In genomic region chr16:10878644-10879498, GRCh38 we compare ENCODE assay signal across 8 cellular contexts. TPM values are rescaled to one million over a fixed set of nuclear protein-coding genes. Genes with fewer than 3 reads are reported as not detected.
DNase-seq lines count a peak whose midpoint lies in the region; ATAC-seq, FAIRE-seq and TF ChIP-seq lines count a peak whose summit lies in the region.

No MANE protein-coding gene starts in this region.

- no peaks in the 10 kb centered on the region for H3K79me2 ChIP-seq in mesendoderm (ENCODE audit: control insufficient read depth, insufficient read depth, low read length)

- no peak overlapping the region for H3K9ac ChIP-seq in mesendoderm (ENCODE audit: low read length)

- no peak for TF ChIP-seq POLR2A in vagina (IDR thresholded peaks at IDR 0.05)

- peak overlapping the region; percentile 93 to 94 (median 94) for H3K4me3 Mint-ChIP-seq in CD4-positive, CD25-positive, alpha-beta regulatory T cell

- H3K27me3 Mint-ChIP-seq in CD4-positive, CD25-positive, alpha-beta regulatory T cell = no peaks in the 10 kb centered on the region

- no peak overlapping the region for H3K27ac ChIP-seq in CD4-positive, CD25-positive, alpha-beta regulatory T cell (ENCODE audit: insufficient read depth, low read length, poor library complexity, severe bottlenecking)
- no peak overlapping the region for H3K27ac ChIP-seq in effector memory CD4-positive, alpha-beta T cell (ENCODE audit: insufficient read depth, low read length, poor library complexity, severe bottlenecking)
- H3K27ac ChIP-seq in mesendoderm (ENCODE audit: low read depth, low read length) (no peak overlapping the region), vagina (peak overlapping the region; percentile 30)

- no peaks in the 10 kb centered on the region for H3K36me3 Mint-ChIP-seq in CD4-positive, CD25-positive, alpha-beta regulatory T cell

- peak in 1 of 3 donors; percentile 67 for DNase-seq in CD4-positive, CD25-positive, alpha-beta regulatory T cell
- DNase-seq in GM19239 (ENCODE audit: insufficient read length, low spot score) (no peak), RCC 7860 (ENCODE audit: low spot score) (peak; percentile 8), mesendoderm (no peak), vagina (ENCODE audit: extremely low spot score in 2 of 2) (no peak), NCI-H345 treated with DMSO at 0.1 percent for 48 hours (lab: John Stamatoyannopoulos, UW; ENCODE audit: unreplicated experiment) (no peak), cortex of kidney (lab: John Stamatoyannopoulos, UW) (no peak)
- no peak for DNase-seq in effector memory CD4-positive, alpha-beta T cell

- H2BK15ac ChIP-seq in mesendoderm (replicated peaks; ENCODE audit: low read depth) = no peak overlapping the region

- no peaks in the 10 kb centered on the region for H3K79me1 ChIP-seq in mesendoderm (ENCODE audit: low read length)

- H3K4me2 ChIP-seq in mesendoderm (ENCODE audit: low read length) = no peak overlapping the region

- H3K9me3 Mint-ChIP-seq in CD4-positive, CD25-positive, alpha-beta regulatory T cell = no peaks in the 10 kb centered on the region

- H3K36me3 ChIP-seq in CD4-positive, CD25-positive, alpha-beta regulatory T cell (ENCODE audit: control insufficient read depth, insufficient read depth, low read length) = no peaks in the 10 kb centered on the region
- H3K36me3 ChIP-seq in effector memory CD4-positive, alpha-beta T cell (ENCODE audit: control insufficient read depth, insufficient read depth, low read length) = no peaks in the 10 kb centered on the region
- H3K36me3 ChIP-seq in mesendoderm (ENCODE audit: control insufficient read depth, insufficient read depth, low read length) (no peaks in the 10 kb centered on the region), vagina (no peaks in the 10 kb centered on the region)

- H3K27ac Mint-ChIP-seq in CD4-positive, CD25-positive, alpha-beta regulatory T cell = peak overlapping the region in 2 of 3 donors; percentile 80 to 87

- H3K27me3 ChIP-seq in CD4-positive, CD25-positive, alpha-beta regulatory T cell (ENCODE audit: control insufficient read depth, insufficient read depth, low read length) = no peaks in the 10 kb centered on the region
- peaks cover 4% of the 10 kb centered on the region for H3K27me3 ChIP-seq in effector memory CD4-positive, alpha-beta T cell (replicated peaks; ENCODE audit: control insufficient read depth, insufficient read depth, low read length, poor library complexity, severe bottlenecking)
- H3K27me3 ChIP-seq in mesendoderm (ENCODE audit: insufficient read depth, low read length, poor library complexity) (peaks cover 2% of the 10 kb centered on the region), vagina (no peaks in the 10 kb centered on the region)

- no peak overlapping the region for H3K18ac ChIP-seq in mesendoderm (ENCODE audit: low read length)

- H4K5ac ChIP-seq in mesendoderm (ENCODE audit: low read length) = no peak overlapping the region

- H2BK120ac ChIP-seq in mesendoderm (ENCODE audit: low read depth, low read length) = no peak overlapping the region

- H4K8ac ChIP-seq in mesendoderm (ENCODE audit: low read depth, low read length) = no peak overlapping the region

- H2BK5ac ChIP-seq in mesendoderm (ENCODE audit: low read length) = no peak overlapping the region

- peak; percentile 17 to 22 for ATAC-seq in CD4-positive, CD25-positive, alpha-beta regulatory T cell (ENCODE audit: low read depth in 2 of 2)

- no peak overlapping the region for H2AK5ac ChIP-seq in mesendoderm (ENCODE audit: low read length)

- H3K4ac ChIP-seq in mesendoderm (ENCODE audit: low read depth, low read length) = no peak overlapping the region

- H3K4me1 ChIP-seq in CD4-positive, CD25-positive, alpha-beta regulatory T cell (ENCODE audit: control insufficient read depth, insufficient read depth, low read length, poor library complexity, severe bottlenecking) = peaks cover 42% of the 10 kb centered on the region
- H3K4me1 ChIP-seq in effector memory CD4-positive, alpha-beta T cell (ENCODE audit: control insufficient read depth, insufficient read depth, low read length, poor library complexity, severe bottlenecking) = peaks cover 8% of the 10 kb centered on the region
- no peaks in the 10 kb centered on the region for H3K4me1 ChIP-seq in mesendoderm (ENCODE audit: control insufficient read depth, low read depth, low read length)
- peaks cover 17% of the 10 kb centered on the region for H3K4me1 ChIP-seq in vagina

- no peak overlapping the region for H3K56ac ChIP-seq in mesendoderm (ENCODE audit: low read length)

- peak; percentile 95 for FAIRE-seq in GM19239 (lab: Jason Lieb, UNC)
- FAIRE-seq in RCC 7860 (lab: Jason Lieb, UNC) = no peak

- intact Hi-C loops in vagina (cut with DNase I) = no loop called here

- no CpG with 5 or more reads among the region's 49 CpGs for WGBS in mesendoderm (ENCODE audit: extremely low coverage, insufficient coverage, low lambda C conversion rate)

- H3K4me1 Mint-ChIP-seq in CD4-positive, CD25-positive, alpha-beta regulatory T cell = peaks cover 18 to 66% (median 46%) of the 10 kb centered on the region in 4 donors

- H3K4me3 ChIP-seq in CD4-positive, CD25-positive, alpha-beta regulatory T cell (ENCODE audit: low read depth, low read length) = peak overlapping the region; percentile 91
- H3K4me3 ChIP-seq in effector memory CD4-positive, alpha-beta T cell (ENCODE audit: insufficient read depth, low read depth, low read length, poor library complexity, severe bottlenecking) = peak overlapping the region; percentile 62
- no peak overlapping the region for H3K4me3 ChIP-seq in mesendoderm (ENCODE audit: low read length)
- peak overlapping the region; percentile 49 to 54 for H3K4me3 ChIP-seq in vagina

- H3K23ac ChIP-seq in mesendoderm (ENCODE audit: low read length) = peak overlapping the region; percentile 45

- H3K9me3 ChIP-seq in CD4-positive, CD25-positive, alpha-beta regulatory T cell (ENCODE audit: control insufficient read depth in 2 of 2, low read length in 2 of 2) = no peaks in the 10 kb centered on the region
- H3K9me3 ChIP-seq in effector memory CD4-positive, alpha-beta T cell (ENCODE audit: control insufficient read depth, low read length) = no peaks in the 10 kb centered on the region
- no peaks in the 10 kb centered on the region for H3K9me3 ChIP-seq in vagina

- no peak for TF ChIP-seq CTCF in vagina (IDR thresholded peaks at IDR 0.05)

RNA-seq across cellular contexts. Expression of gene CIITA, which starts 1.9 kb away (rescaled TPM):
- 35.0 TPM for total RNA-seq in CD4-positive, CD25-positive, alpha-beta regulatory T cell
- polyA plus RNA-seq in CD4-positive, CD25-positive, alpha-beta regulatory T cell = 1 to 10 TPM; 1.9 to 5.5 (median 3.0) TPM
- polyA plus RNA-seq in mesendoderm (2013, experiment 1 of 2) = 0.07 TPM
- polyA plus RNA-seq in mesendoderm (2013, experiment 2 of 2) = 0.03 TPM
- total RNA-seq in vagina = 16.7 TPM
